ENCODE assay signal across 1 cellular context in the genomic region with DNA sequence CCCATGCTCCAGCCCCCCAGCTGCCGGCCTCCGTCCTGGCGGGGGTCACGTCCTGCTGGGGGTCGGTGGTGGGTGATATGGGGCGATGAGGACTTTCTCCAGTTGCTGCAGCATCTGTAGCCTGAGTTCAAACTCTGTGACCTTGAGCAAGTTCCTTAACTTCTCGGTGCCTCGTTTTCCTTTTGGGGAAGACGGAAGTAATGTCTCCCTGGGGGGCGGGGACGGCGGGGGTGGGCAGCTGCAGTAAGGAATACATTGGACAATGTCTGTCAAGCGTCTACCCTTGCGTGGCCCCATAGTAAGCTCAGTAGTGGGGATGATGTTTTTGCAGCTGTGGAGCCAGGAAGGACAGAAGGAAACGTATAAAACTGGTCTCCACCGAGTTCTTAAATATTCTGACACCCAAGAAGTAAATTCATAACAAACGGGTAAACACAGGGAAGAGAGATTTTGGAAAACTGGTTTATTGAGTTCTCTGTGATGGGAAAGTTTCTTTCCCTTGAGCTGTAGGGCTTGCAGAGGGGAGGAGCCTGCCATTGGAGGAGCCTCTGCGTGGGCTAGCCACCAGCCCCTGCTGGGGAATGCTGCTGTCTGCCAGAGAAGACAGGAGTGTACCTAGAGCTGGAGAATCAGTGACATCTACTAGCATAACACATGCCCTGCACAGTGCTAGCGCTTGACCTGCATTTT.
A peak's percentile ranks its signal among the peaks of the same experiment; 100 is the strongest.
TF ChIP-seq lines count a peak whose summit lies in the region.

No MANE protein-coding gene starts in this region.

TF ChIP-seq in HepG2, 621 proteins besides CTCF, POLR2A, EP300 and RAD21:
- TF ChIP-seq SMC3 (IDR thresholded peaks at IDR 0.05; ENCODE audit: low read length), result 0 out of 2 replicates have a peak, but pooled peaks have one; percentile 6
- 0 out of 2 replicates have a peak, but pooled peaks have one; percentile 3 for TF ChIP-seq ZSCAN29 (CRISPR knock-in tag; conservative IDR thresholded peaks at IDR 0.05)
- TF ChIP-seq MXI1 (IDR thresholded peaks at IDR 0.05; ENCODE audit: borderline replicate concordance, low read depth, low read length), result 0 out of 3 replicates have a peak, but pooled peaks have one; percentile 10
- 0 out of 2 replicates have a peak, but pooled peaks have one; percentile 55 for TF ChIP-seq ZNF724P (CRISPR knock-in tag; IDR thresholded peaks at IDR 0.05; ENCODE audit: borderline replicate concordance)
- TF ChIP-seq, protein P1, sequence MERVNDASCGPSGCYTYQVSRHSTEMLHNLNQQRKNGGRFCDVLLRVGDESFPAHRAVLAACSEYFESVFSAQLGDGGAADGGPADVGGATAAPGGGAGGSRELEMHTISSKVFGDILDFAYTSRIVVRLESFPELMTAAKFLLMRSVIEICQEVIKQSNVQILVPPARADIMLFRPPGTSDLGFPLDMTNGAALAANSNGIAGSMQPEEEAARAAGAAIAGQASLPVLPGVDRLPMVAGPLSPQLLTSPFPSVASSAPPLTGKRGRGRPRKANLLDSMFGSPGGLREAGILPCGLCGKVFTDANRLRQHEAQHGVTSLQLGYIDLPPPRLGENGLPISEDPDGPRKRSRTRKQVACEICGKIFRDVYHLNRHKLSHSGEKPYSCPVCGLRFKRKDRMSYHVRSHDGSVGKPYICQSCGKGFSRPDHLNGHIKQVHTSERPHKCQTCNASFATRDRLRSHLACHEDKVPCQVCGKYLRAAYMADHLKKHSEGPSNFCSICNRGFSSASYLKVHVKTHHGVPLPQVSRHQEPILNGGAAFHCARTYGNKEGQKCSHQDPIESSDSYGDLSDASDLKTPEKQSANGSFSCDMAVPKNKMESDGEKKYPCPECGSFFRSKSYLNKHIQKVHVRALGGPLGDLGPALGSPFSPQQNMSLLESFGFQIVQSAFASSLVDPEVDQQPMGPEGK (CRISPR knock-in tag; IDR thresholded peaks at IDR 0.05), result peak; percentile 1; the same call in 1 of the 2 replicates
- TF ChIP-seq, protein P2, sequence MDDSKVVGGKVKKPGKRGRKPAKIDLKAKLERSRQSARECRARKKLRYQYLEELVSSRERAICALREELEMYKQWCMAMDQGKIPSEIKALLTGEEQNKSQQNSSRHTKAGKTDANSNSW (CRISPR knock-in tag; IDR thresholded peaks at IDR 0.05; ENCODE audit: borderline replicate concordance), result no peak
